8 cellular contexts compared by ENCODE assay signal in genomic region chr5:132495672-132496630, GRCh38. TPM values are rescaled to one million over a fixed set of nuclear protein-coding genes. Genes with fewer than 3 reads are reported as not detected.
DNase-seq lines count a peak whose midpoint lies in the region; ATAC-seq and TF ChIP-seq lines count a peak whose summit lies in the region.

No MANE protein-coding gene starts in this region.

- CTCF ChIA-PET in AG04449 (lab: Yijun Ruan, JAX) = interaction anchor here (1.0 to 21.9 kb wide), 6 partner anchors 57 to 107 kb away, joined by 4 to 610 read pairs (median 69); no protein-coding TSS in a partner anchor

- peak; percentile 56 for ATAC-seq in GM18907 (IDR thresholded peaks at IDR 0.05; ENCODE audit: unreplicated experiment)
- ATAC-seq in HG03139 (IDR thresholded peaks at IDR 0.05; ENCODE audit: unreplicated experiment) = peak; percentile 40

- H3K27me3 ChIP-seq in kidney epithelial cell (ENCODE audit: control insufficient read depth, insufficient read depth, low read length) = no peaks in the 10 kb centered on the region

- H3K36me3 ChIP-seq in kidney epithelial cell (ENCODE audit: control insufficient read depth, insufficient read depth, low read length) = no peaks in the 10 kb centered on the region

- H3K4me3 ChIP-seq in AG04449 (ENCODE audit: low read depth, low read length) = peak overlapping the region; percentile 69
- peak overlapping the region; percentile 52 for H3K4me3 ChIP-seq in kidney epithelial cell (ENCODE audit: low read depth, low read length)

- DNase-seq in AG04449 (ENCODE audit: low read depth, low spot score) (no peak), NCI-H2227 treated with DMSO at 0.1 percent for 48 hours (lab: John Stamatoyannopoulos, UW) (peak; percentile 24), cerebellum (ENCODE audit: low spot score) (peak; percentile 86), kidney epithelial cell (ENCODE audit: low read depth) (peak; percentile 86)
- DNase-seq in activated CD4-positive, CD25-positive, alpha-beta regulatory T cell treated with anti-CD3 and anti-CD28 coated beads, Interleukin-2, amount 50 U/mL, for 72 hours = peak; percentile 85
- peak; percentile 80 to 85 for DNase-seq in stimulated activated CD4-positive, alpha-beta T cell treated with anti-CD3 and anti-CD28 coated beads, Interleukin-15, amount 100 ng/mL, for 48 hours (ENCODE audit: low read depth in 2 of 2)

- TF ChIP-seq CTCF in AG04449 (IDR thresholded peaks at IDR 0.05; ENCODE audit: insufficient read depth, low read length, missing control alignments) = peak; percentile 4
- TF ChIP-seq CTCF in kidney epithelial cell (IDR thresholded peaks at IDR 0.05; ENCODE audit: insufficient read depth, low read length, poor library complexity, severe bottlenecking) = no peak

- POLR2A ChIA-PET in AG04449 (lab: Yijun Ruan, JAX) = interaction anchor here (0.6 to 3.1 kb wide), 12 partner anchors 10 to 237 kb away, joined by 3 to 24 read pairs (median 4); no protein-coding TSS in a partner anchor

RNA-seq across cellular contexts. Expression of gene IRF1, which starts 5.4 kb away (rescaled TPM):
- total RNA-seq in cerebellum = 2.4 TPM
- 61.9 and 75.3 TPM in 2 replicates for total RNA-seq in kidney epithelial cell

RNA-seq across cellular contexts. Expression of gene IL5, which starts 47.4 kb away (rescaled TPM):
- total RNA-seq in cerebellum = not detected
- total RNA-seq in kidney epithelial cell = not detected in 2 replicates

Comparison
In these comparisons a context has a peak if more than half of its experiments do, and no peak if none do; other contexts are left out.
1. RNA of gene IRF1, which starts 5.4 kb away (total RNA-seq): 61.9 to 75.3 TPM in kidney epithelial cell; 2.4 TPM in cerebellum (single experiment); every median in the first group is over 10 times any median in the second.